In genomic region chr2:171347591-171348032, GRCh38 we compare ENCODE assay signal across 8 cellular contexts.
A peak's percentile ranks its signal among the peaks of the same experiment; 100 is the strongest.
DNase-seq lines count a peak whose midpoint lies in the region; ATAC-seq, FAIRE-seq and TF ChIP-seq lines count a peak whose summit lies in the region.

No MANE protein-coding gene starts in this region.

- H3K27ac Mint-ChIP-seq in natural killer cell = no peak overlapping the region

- peak; percentile 54; a peak in 3 of 6 replicates for ATAC-seq in A549
- peak; percentile 44 for ATAC-seq in GM21529 (IDR thresholded peaks at IDR 0.05; ENCODE audit: unreplicated experiment)
- no peak for ATAC-seq in natural killer cell
- no peak for ATAC-seq in HG03108 (IDR thresholded peaks at IDR 0.05; ENCODE audit: unreplicated experiment)

- intact Hi-C loops in natural killer cell (cut with micrococcal nuclease) = no loop called here

- H3K4me1 Mint-ChIP-seq in natural killer cell = peaks cover 14 to 15% of the 10 kb centered on the region in 2 donors

- TF ChIP-seq CTCF in A549 (IDR thresholded peaks at IDR 0.05) (no peak), natural killer cell (IDR thresholded peaks at IDR 0.05) (no peak)

- no peak for TF ChIP-seq RAD21 in A549 (conservative IDR thresholded peaks at IDR 0.05 in 1 of 2, IDR thresholded peaks at IDR 0.05 in 1 of 2)

- no peaks in the 10 kb centered on the region for H3K36me3 Mint-ChIP-seq in natural killer cell

- peak overlapping the region; percentile 32 for H3K4me2 ChIP-seq in A549

- no peak for TF ChIP-seq EP300 in A549 (IDR thresholded peaks at IDR 0.05)

- CTCF ChIA-PET in A549 (lab: Yijun Ruan, JAX) = interaction anchor here (0.6 to 1.1 kb wide), 3 partner anchors 11 to 79 kb away, joined by 3 read pairs; no protein-coding TSS in a partner anchor

- DNase-seq in A549 (ENCODE audit: low read depth in 1 of 2, low spot score in 1 of 2) = peak in 1 of 2 experiments; percentile 13
- DNase-seq in T1000 (lab: John Stamatoyannopoulos, UW) = peak; percentile 48
- DNase-seq in iris pigment epithelial cell (ENCODE audit: low read depth) = peak; percentile 94
- no peak for DNase-seq in UCSD-AML1 (lab: John Stamatoyannopoulos, UW; ENCODE audit: unreplicated experiment)
- DNase-seq in SHP77 treated with DMSO at 0.1 percent for 48 hours (lab: John Stamatoyannopoulos, UW) = no peak
- DNase-seq in natural killer cell = no peak

- POLR2A ChIA-PET in A549 (lab: Yijun Ruan, JAX) = no interaction called here

- no peak for TF ChIP-seq POLR2A in A549 (IDR thresholded peaks at IDR 0.05; ENCODE audit: low read length)

- no peak overlapping the region for H3K27ac ChIP-seq in A549

- H3K9me3 ChIP-seq in A549 = no peaks in the 10 kb centered on the region

- 44% methylated on average over 3 of the region's 3 CpGs for WGBS in A549 (ENCODE audit: missing lambda C conversion rate)

- H3K9me3 Mint-ChIP-seq in natural killer cell = peaks cover 0 to 3% of the 10 kb centered on the region in 2 donors

- no peaks in the 10 kb centered on the region for H3K27me3 Mint-ChIP-seq in natural killer cell (ENCODE audit: low read depth in 2 of 2)

- H3K4me1 ChIP-seq in A549 = peaks cover 23% of the 10 kb centered on the region

- H3K4me3 Mint-ChIP-seq in natural killer cell = no peak overlapping the region

- FAIRE-seq in A549 (lab: Jason Lieb, UNC) = no peak

- no peak overlapping the region for H3K4me3 ChIP-seq in A549

TF ChIP-seq in A549, 52 proteins besides CTCF, POLR2A, EP300 and RAD21:
- TF ChIP-seq SMC3 (IDR thresholded peaks at IDR 0.05) (no peak), TFCP2L1 (CRISPR knock-in tag; IDR thresholded peaks at IDR 0.05) (no peak), EHF (CRISPR knock-in tag; IDR thresholded peaks at IDR 0.05) (no peak), HEYL (CRISPR knock-in tag; IDR thresholded peaks at IDR 0.05) (no peak), PHF8 (IDR thresholded peaks at IDR 0.05; ENCODE audit: borderline replicate concordance, low read depth) (no peak), BHLHE40 (IDR thresholded peaks at IDR 0.05; ENCODE audit: low read depth, low read length) (no peak), ZC3H11A (IDR thresholded peaks at IDR 0.05) (no peak), NFE2L2 (conservative IDR thresholded peaks at IDR 0.05; ENCODE audit: low read length) (no peak), POLR2AphosphoS2 (conservative IDR thresholded peaks at IDR 0.05; ENCODE audit: low read length) (no peak), RCOR1 (IDR thresholded peaks at IDR 0.05; ENCODE audit: low read depth, low read length) (no peak), GATA3 (IDR thresholded peaks at IDR 0.05; ENCODE audit: borderline replicate concordance) (no peak), FOXS1 (CRISPR knock-in tag; IDR thresholded peaks at IDR 0.05) (no peak), NR3C1 (IDR thresholded peaks at IDR 0.05) (no peak), RARB (CRISPR knock-in tag; IDR thresholded peaks at IDR 0.05) (no peak)
- TF ChIP-seq, protein P1, sequence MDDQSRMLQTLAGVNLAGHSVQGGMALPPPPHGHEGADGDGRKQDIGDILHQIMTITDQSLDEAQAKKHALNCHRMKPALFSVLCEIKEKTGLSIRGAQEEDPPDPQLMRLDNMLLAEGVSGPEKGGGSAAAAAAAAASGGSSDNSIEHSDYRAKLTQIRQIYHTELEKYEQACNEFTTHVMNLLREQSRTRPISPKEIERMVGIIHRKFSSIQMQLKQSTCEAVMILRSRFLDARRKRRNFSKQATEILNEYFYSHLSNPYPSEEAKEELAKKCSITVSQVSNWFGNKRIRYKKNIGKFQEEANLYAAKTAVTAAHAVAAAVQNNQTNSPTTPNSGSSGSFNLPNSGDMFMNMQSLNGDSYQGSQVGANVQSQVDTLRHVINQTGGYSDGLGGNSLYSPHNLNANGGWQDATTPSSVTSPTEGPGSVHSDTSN (IDR thresholded peaks at IDR 0.05) = no peak

Comparison
In these comparisons a context has a peak if more than half of its experiments do, and no peak if none do; other contexts are left out.
1. ATAC-seq: peak in A549 (2 of 2) and GM21529 (single experiment); none in natural killer cell (0 of 3) and HG03108 (single experiment).
2. DNase-seq: peak in T1000 (single experiment) and iris pigment epithelial cell (single experiment); none in UCSD-AML1 (single experiment), SHP77 treated with DMSO at 0.1 percent for 48 hours (single experiment) and natural killer cell (single experiment).